17 cellular contexts compared by ENCODE assay signal in the genomic region with DNA sequence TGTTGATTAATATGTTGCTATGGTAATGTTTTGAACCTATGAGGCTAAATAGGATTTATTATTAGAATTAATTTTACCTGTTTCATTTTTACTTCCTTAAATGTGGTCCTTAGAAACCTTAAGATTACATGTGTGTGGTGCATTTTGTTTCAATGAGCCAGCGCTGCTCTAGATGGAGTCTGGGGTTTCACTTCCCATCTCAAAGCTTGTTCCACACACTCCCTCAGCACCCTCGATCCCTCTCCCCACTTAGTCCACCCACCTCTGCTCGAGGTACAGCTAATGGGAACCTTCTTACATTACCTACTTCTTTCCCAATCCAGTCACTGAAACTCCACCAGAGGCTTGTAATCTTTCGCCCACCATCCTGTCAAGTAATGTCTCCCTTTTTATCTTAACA.
DNase-seq lines count a peak whose midpoint lies in the region; ATAC-seq and TF ChIP-seq lines count a peak whose summit lies in the region.
"Had no signal": no experiment of that assay in that cellular context is flagged by ENCODE, and none has a peak within 500 bp of the region (broad histone marks: within the 10 kb centered on the region; RNA-seq: fewer than 3 reads in every experiment).

No MANE protein-coding gene starts in this region.

- no peaks in the 10 kb centered on the region for H3K36me3 Mint-ChIP-seq in stimulated activated naive B cell treated with anti-CD40 and anti-IgM and Interleukin-4, amounts not matched to agents 10 μg/mL and 1 μg/mL and 100 μg/mL, for 72 hours
- H3K36me3 Mint-ChIP-seq: mesothelial cell of epicardium had no signal

- H3K27ac Mint-ChIP-seq in stimulated activated naive B cell treated with anti-CD40 and anti-IgM and Interleukin-4, amounts not matched to agents 10 μg/mL and 1 μg/mL and 100 μg/mL, for 72 hours = no peak overlapping the region
- H3K27ac Mint-ChIP-seq: activated CD4-positive, alpha-beta T cell treated with anti-CD3 and anti-CD28 coated beads, Interleukin-2, amount 10 ng/mL, durations not matched to agents 7 days and 5 days; activated T-helper 17 cell treated with anti-CD3 and anti-CD28 coated beads, Interleukin-2, amount 50 U/mL, for 72 hours; mesothelial cell of epicardium; T-helper 1 cell treated with Interleukin-12 subunit alpha and Interleukin-12 subunit beta and Interleukin-4 antibody, amounts not matched to agents 30 μg/mL and 1 μg/mL, for 36 hours had no signal

- no peak for DNase-seq in stimulated activated naive B cell treated with anti-CD40 and anti-IgM and Interleukin-4, amounts not matched to agents 10 μg/mL and 1 μg/mL and 100 μg/mL, for 72 hours
- DNase-seq in Right ventricle myocardium superior (no peak), inferior parietal cortex (ENCODE audit: extremely low spot score) (no peak), upper lobe of left lung (no peak)
- DNase-seq: activated CD4-positive, alpha-beta T cell treated with anti-CD3 and anti-CD28 coated beads, Interleukin-2, amount 10 ng/mL, durations not matched to agents 7 days and 5 days; DMS79; HCEC 1CT; NCI-H1092; NCI-H345; testis had no signal

- H3K4me3 Mint-ChIP-seq in stimulated activated naive B cell treated with anti-CD40 and anti-IgM and Interleukin-4, amounts not matched to agents 10 μg/mL and 1 μg/mL and 100 μg/mL, for 72 hours = no peak overlapping the region
- H3K4me3 Mint-ChIP-seq: activated CD4-positive, alpha-beta T cell treated with anti-CD3 and anti-CD28 coated beads, Interleukin-2, amount 10 ng/mL, durations not matched to agents 7 days and 5 days; activated T-helper 17 cell treated with anti-CD3 and anti-CD28 coated beads, Interleukin-2, amount 50 U/mL, for 72 hours; mesothelial cell of epicardium; T-helper 1 cell treated with Interleukin-12 subunit alpha and Interleukin-12 subunit beta and Interleukin-4 antibody, amounts not matched to agents 30 μg/mL and 1 μg/mL, for 36 hours had no signal

- no peaks in the 10 kb centered on the region for H3K27me3 Mint-ChIP-seq in stimulated activated naive B cell treated with anti-CD40 and anti-IgM and Interleukin-4, amounts not matched to agents 10 μg/mL and 1 μg/mL and 100 μg/mL, for 72 hours
- H3K27me3 Mint-ChIP-seq: activated CD4-positive, alpha-beta T cell treated with anti-CD3 and anti-CD28 coated beads, Interleukin-2, amount 10 ng/mL, durations not matched to agents 7 days and 5 days; activated T-helper 17 cell treated with anti-CD3 and anti-CD28 coated beads, Interleukin-2, amount 50 U/mL, for 72 hours had no signal

- H3K4me3 ChIP-seq in upper lobe of left lung = no peak overlapping the region
- H3K4me3 ChIP-seq: BLaER1 treated with 17β-estradiol and CSF1 and Interleukin-3, amounts not matched to agents 10 nM and 100 nM; testis had no signal

- ATAC-seq in GM19328 (IDR thresholded peaks at IDR 0.05; ENCODE audit: unreplicated experiment) = peak; percentile 89
- ATAC-seq in HG02588 (IDR thresholded peaks at IDR 0.05; ENCODE audit: unreplicated experiment) = peak; percentile 85
- ATAC-seq in HG03175 (IDR thresholded peaks at IDR 0.05; ENCODE audit: unreplicated experiment) = peak; percentile 81
- ATAC-seq in stimulated activated naive B cell treated with anti-CD40 and anti-IgM and Interleukin-4, amounts not matched to agents 10 μg/mL and 1 μg/mL and 100 μg/mL, for 72 hours (replicated peaks) = peak; percentile 71 to 93
- no peak for ATAC-seq in Right ventricle myocardium superior (ENCODE audit: poor library complexity)
- no peak for ATAC-seq in upper lobe of left lung (ENCODE audit: low FRiP score in 2 of 2)
- ATAC-seq: activated T-helper 17 cell treated with anti-CD3 and anti-CD28 coated beads, Interleukin-2, amount 50 U/mL, for 72 hours had no signal

- H3K4me1 ChIP-seq in upper lobe of left lung = no peaks in the 10 kb centered on the region
- H3K4me1 ChIP-seq: BLaER1 treated with 17β-estradiol and CSF1 and Interleukin-3, amounts not matched to agents 10 nM and 100 nM; testis had no signal

- no peaks in the 10 kb centered on the region for H3K27me3 ChIP-seq in upper lobe of left lung
- H3K27me3 ChIP-seq: BLaER1 treated with 17β-estradiol and CSF1 and Interleukin-3, amounts not matched to agents 10 nM and 100 nM; testis had no signal

- TF ChIP-seq EP300 in upper lobe of left lung (IDR thresholded peaks at IDR 0.05) = no peak

- peaks cover 0 to 3% of the 10 kb centered on the region in 2 donors for H3K4me1 Mint-ChIP-seq in stimulated activated naive B cell treated with anti-CD40 and anti-IgM and Interleukin-4, amounts not matched to agents 10 μg/mL and 1 μg/mL and 100 μg/mL, for 72 hours
- H3K4me1 Mint-ChIP-seq: activated CD4-positive, alpha-beta T cell treated with anti-CD3 and anti-CD28 coated beads, Interleukin-2, amount 10 ng/mL, durations not matched to agents 7 days and 5 days; activated T-helper 17 cell treated with anti-CD3 and anti-CD28 coated beads, Interleukin-2, amount 50 U/mL, for 72 hours; mesothelial cell of epicardium had no signal

- no peaks in the 10 kb centered on the region for H3K9me3 ChIP-seq in upper lobe of left lung
- H3K9me3 ChIP-seq: testis had no signal

- WGBS in upper lobe of left lung, 2 donors = 86 to 93% methylated on average over 4 of the region's 4 CpGs

- no peaks in the 10 kb centered on the region for H3K36me3 ChIP-seq in upper lobe of left lung
- H3K36me3 ChIP-seq: BLaER1 treated with 17β-estradiol and CSF1 and Interleukin-3, amounts not matched to agents 10 nM and 100 nM had no signal

- no peak overlapping the region for H3K27ac ChIP-seq in upper lobe of left lung
- H3K27ac ChIP-seq: BLaER1 treated with 17β-estradiol and CSF1 and Interleukin-3, amounts not matched to agents 10 nM and 100 nM; testis had no signal

- intact Hi-C loops in Right ventricle myocardium superior (cut with DNase I) = no loop called here

- TF ChIP-seq CTCF in upper lobe of left lung (IDR thresholded peaks at IDR 0.05) = no peak

- no peak for TF ChIP-seq POLR2A in upper lobe of left lung (IDR thresholded peaks at IDR 0.05)

- peaks cover 7 to 11% of the 10 kb centered on the region in 2 donors for H3K9me3 Mint-ChIP-seq in stimulated activated naive B cell treated with anti-CD40 and anti-IgM and Interleukin-4, amounts not matched to agents 10 μg/mL and 1 μg/mL and 100 μg/mL, for 72 hours

Comparison
In these comparisons a context has a peak if more than half of its experiments do, and no peak if none do; other contexts are left out.
1. ATAC-seq: peak in GM19328 (single experiment), HG02588 (single experiment), HG03175 (single experiment) and stimulated activated naive B cell treated with anti-CD40 and anti-IgM and Interleukin-4, amounts not matched to agents 10 μg/mL and 1 μg/mL and 100 μg/mL, for 72 hours (2 of 2); none in Right ventricle myocardium superior (single experiment) and upper lobe of left lung (0 of 2).